In genomic region chr13:46698910-46699460, GRCh38 we compare ENCODE assay signal across 20 cellular contexts.
DNase-seq lines count a peak whose midpoint lies in the region; ATAC-seq, FAIRE-seq and TF ChIP-seq lines count a peak whose summit lies in the region.
"Had no signal": no experiment of that assay in that cellular context is flagged by ENCODE, and none has a peak within 500 bp of the region (broad histone marks: within the 10 kb centered on the region; RNA-seq: fewer than 3 reads in every experiment).

No MANE protein-coding gene starts in this region.

- no peak for ATAC-seq in CD4-positive, CD25-positive, alpha-beta regulatory T cell (ENCODE audit: low read depth in 2 of 2)
- ATAC-seq in left colon (peak; percentile 32), HG02870 (IDR thresholded peaks at IDR 0.05; ENCODE audit: unreplicated experiment) (no peak)

- H3K27me3 Mint-ChIP-seq in CD4-positive, CD25-positive, alpha-beta regulatory T cell = no peaks in the 10 kb centered on the region
- H3K27me3 Mint-ChIP-seq: type B pancreatic cell had no signal

- H3K23ac ChIP-seq in neuronal stem cell (ENCODE audit: low read depth, low read length, poor library complexity) = no peak overlapping the region

- H2BK12ac ChIP-seq in neuronal stem cell (ENCODE audit: low read length) = no peak overlapping the region

- WGBS in neuronal stem cell (ENCODE audit: extremely low coverage in 2 of 2, insufficient read length in 2 of 2, insufficient replicate concordance in 1 of 2), 2 donors = no CpG with 5 or more reads among the region's 6 CpGs

- peaks cover 72% of the 10 kb centered on the region for H3K36me3 ChIP-seq in CD4-positive, CD25-positive, alpha-beta regulatory T cell (ENCODE audit: control insufficient read depth, insufficient read depth, low read length)
- H3K36me3 ChIP-seq in endothelial cell of umbilical vein (ENCODE audit: control insufficient read depth in 2 of 2, extremely low read depth in 1 of 2, insufficient read depth in 2 of 2, low read length in 2 of 2) (peaks cover 2 to 9% of the 10 kb centered on the region in 2 experiments), neuronal stem cell (replicated peaks in 1 of 2; ENCODE audit: control insufficient read depth in 2 of 2, insufficient read depth in 2 of 2, low read length in 2 of 2) (peaks cover 0 to 75% of the 10 kb centered on the region in 2 donors)
- H3K36me3 ChIP-seq: colonic mucosa had no signal

- H3K4me1 Mint-ChIP-seq in CD4-positive, CD25-positive, alpha-beta regulatory T cell = no peaks in the 10 kb centered on the region

- no peak overlapping the region for H3K18ac ChIP-seq in neuronal stem cell (ENCODE audit: low read length)

- intact Hi-C loops in endothelial cell of umbilical vein (cut with micrococcal nuclease) = no loop called here
- intact Hi-C loops in left colon (cut with DNase I, micrococcal nuclease) = no loop called here

- CTCF ChIA-PET in endothelial cell of umbilical vein (lab: Charles Lee) = interaction anchor here (1.0 to 1.2 kb wide), 2 partner anchors 22 to 148 kb away, joined by 3 to 6 read pairs; no protein-coding TSS in a partner anchor

- no peak overlapping the region for H3K27ac ChIP-seq in CD4-positive, CD25-positive, alpha-beta regulatory T cell (ENCODE audit: insufficient read depth, low read length, poor library complexity, severe bottlenecking)
- H3K27ac ChIP-seq in endothelial cell of umbilical vein (ENCODE audit: insufficient read depth, low read depth, low read length) (no peak overlapping the region), neuronal stem cell (replicated peaks; ENCODE audit: low read length) (no peak overlapping the region)
- H3K27ac ChIP-seq: colonic mucosa, lower lobe of right lung had no signal

- no peak overlapping the region for H3K4ac ChIP-seq in neuronal stem cell (ENCODE audit: low read length)

- H2BK120ac ChIP-seq in neuronal stem cell (ENCODE audit: low read depth, low read length) = no peak overlapping the region

- H3K4me3 Mint-ChIP-seq in CD4-positive, CD25-positive, alpha-beta regulatory T cell = no peak overlapping the region
- H3K4me3 Mint-ChIP-seq: nephron progenitor cell; T-helper 1 cell treated with Interleukin-12 subunit alpha and Interleukin-12 subunit beta and Interleukin-4 antibody, amounts not matched to agents 30 μg/mL and 1 μg/mL, for 36 hours; type B pancreatic cell had no signal

- no peaks in the 10 kb centered on the region for H3K27me3 ChIP-seq in CD4-positive, CD25-positive, alpha-beta regulatory T cell (ENCODE audit: control insufficient read depth, insufficient read depth, low read length)
- H3K27me3 ChIP-seq in endothelial cell of umbilical vein (ENCODE audit: control insufficient read depth in 2 of 2, insufficient read depth in 2 of 2, low read length in 2 of 2) (no peaks in the 10 kb centered on the region), neuronal stem cell (ENCODE audit: control insufficient read depth in 3 of 3, insufficient read depth in 3 of 3, low read depth in 1 of 3, low read length in 3 of 3) (no peaks in the 10 kb centered on the region)
- H3K27me3 ChIP-seq: colonic mucosa had no signal

- no peak for DNase-seq in CD4-positive, CD25-positive, alpha-beta regulatory T cell
- DNase-seq in NCI-H748 (lab: John Stamatoyannopoulos, UW; ENCODE audit: unreplicated experiment) (peak; percentile 89), endothelial cell of umbilical vein (ENCODE audit: low read depth, low spot score) (peak; percentile 59), left colon (no peak), pons (ENCODE audit: low spot score) (no peak), neuronal stem cell (ENCODE audit: low spot score) (no peak), cerebellar nuclear complex (lab: John Stamatoyannopoulos, UW) (no peak)
- DNase-seq: activated CD4-positive, alpha-beta T cell treated with anti-CD3 and anti-CD28 coated beads for 48 hours; activated T-cell treated with anti-CD3 and anti-CD28 coated beads, Interleukin-2, amount 50 U/mL, for 48 hours; colonic mucosa; lower lobe of right lung; NCI-H1694 treated with DMSO at 0.1 percent for 48 hours; NCI-H774; nephron progenitor cell; stimulated activated CD4-positive, alpha-beta T cell treated with anti-CD3 and anti-CD28 coated beads, Interleukin-2, amount 100 ng/mL, for 24 hours had no signal

- no peak overlapping the region for H4K8ac ChIP-seq in neuronal stem cell (ENCODE audit: low read depth, low read length)

- H3K14ac ChIP-seq in neuronal stem cell (ENCODE audit: low read length) = no peak overlapping the region

- BruUV-seq in endothelial cell of umbilical vein (replicated peaks; lab: Mats Ljungman, UMichigan) = no TSS peak

- no peak overlapping the region for H2AK5ac ChIP-seq in neuronal stem cell (ENCODE audit: low read depth, low read length)

- dilution Hi-C loops in endothelial cell of umbilical vein (cut with MboI; ENCODE audit: extremely low pct_ligation_motif_present, low sequenced_read_pairs) = no loop called here

- no peaks in the 10 kb centered on the region for H3K79me2 ChIP-seq in endothelial cell of umbilical vein (ENCODE audit: control insufficient read depth, insufficient read depth, low read length)

- H2BK15ac ChIP-seq in neuronal stem cell (ENCODE audit: low read length) = no peak overlapping the region

- POLR2A ChIA-PET in endothelial cell of umbilical vein (lab: Charles Lee) = no interaction called here

- H3K36me3 Mint-ChIP-seq in CD4-positive, CD25-positive, alpha-beta regulatory T cell = peaks cover 69% of the 10 kb centered on the region

- TF ChIP-seq CTCF in endothelial cell of umbilical vein (IDR thresholded peaks at IDR 0.05; ENCODE audit: extremely low read depth in 1 of 2, insufficient read depth in 1 of 2, low read depth in 1 of 2, low read length in 2 of 2) = no peak

- H2BK5ac ChIP-seq in neuronal stem cell (ENCODE audit: low read length) = no peak overlapping the region

- H3K79me1 ChIP-seq in neuronal stem cell (ENCODE audit: low read depth, low read length) = no peaks in the 10 kb centered on the region

- no peaks in the 10 kb centered on the region for H4K20me1 ChIP-seq in endothelial cell of umbilical vein (replicated peaks; ENCODE audit: control insufficient read depth, extremely low read depth, insufficient read depth, low read length)

- H3K9me3 ChIP-seq in CD4-positive, CD25-positive, alpha-beta regulatory T cell (ENCODE audit: control insufficient read depth in 2 of 2, low read length in 2 of 2) = no peaks in the 10 kb centered on the region
- H3K9me3 ChIP-seq in endothelial cell of umbilical vein (replicated peaks; ENCODE audit: control insufficient read depth, insufficient read depth, low read length) = no peaks in the 10 kb centered on the region
- no peaks in the 10 kb centered on the region for H3K9me3 ChIP-seq in neuronal stem cell (replicated peaks in 1 of 2; ENCODE audit: control insufficient read depth in 2 of 2, insufficient read depth in 1 of 2, low read depth in 1 of 2, low read length in 2 of 2)
- H3K9me3 ChIP-seq: colonic mucosa, lower lobe of right lung had no signal

- H3K4me1 ChIP-seq in CD4-positive, CD25-positive, alpha-beta regulatory T cell (ENCODE audit: control insufficient read depth, insufficient read depth, low read length, poor library complexity, severe bottlenecking) = no peaks in the 10 kb centered on the region
- no peaks in the 10 kb centered on the region for H3K4me1 ChIP-seq in endothelial cell of umbilical vein (ENCODE audit: control insufficient read depth, extremely low read depth, insufficient read depth, low read length)
- no peaks in the 10 kb centered on the region for H3K4me1 ChIP-seq in neuronal stem cell (ENCODE audit: control insufficient read depth in 2 of 2, insufficient read depth in 1 of 2, low read depth in 1 of 2, low read length in 2 of 2)

- no peak overlapping the region for H2AFZ ChIP-seq in endothelial cell of umbilical vein (ENCODE audit: low read depth, low read length)
- no peak overlapping the region for H2AFZ ChIP-seq in neuronal stem cell (ENCODE audit: low read length)

- no peak overlapping the region for H3K4me2 ChIP-seq in endothelial cell of umbilical vein (ENCODE audit: insufficient read depth, low read length)
- no peak overlapping the region for H3K4me2 ChIP-seq in neuronal stem cell (ENCODE audit: insufficient read depth, low read length, poor library complexity, severe bottlenecking)

- TF ChIP-seq POLR2A in endothelial cell of umbilical vein (IDR thresholded peaks at IDR 0.05; ENCODE audit: low read depth, low read length) = no peak

- H3K9ac ChIP-seq in endothelial cell of umbilical vein (replicated peaks; ENCODE audit: extremely low read depth, insufficient read depth, low read length) = no peak overlapping the region
- H3K9ac ChIP-seq in neuronal stem cell (ENCODE audit: low read depth, low read length, poor library complexity) = no peak overlapping the region

- H4K91ac ChIP-seq in neuronal stem cell (ENCODE audit: low read depth, low read length, poor library complexity) = no peak overlapping the region

- H3K4me3 ChIP-seq in CD4-positive, CD25-positive, alpha-beta regulatory T cell (ENCODE audit: low read depth, low read length) = no peak overlapping the region
- H3K4me3 ChIP-seq in endothelial cell of umbilical vein (replicated peaks in 1 of 3; ENCODE audit: insufficient read depth in 1 of 3, low read depth in 1 of 3, low read length in 3 of 3) (no peak overlapping the region), neuronal stem cell (ENCODE audit: low read length in 2 of 2) (no peak overlapping the region)
- H3K4me3 ChIP-seq: colonic mucosa, lower lobe of right lung had no signal

- FAIRE-seq in endothelial cell of umbilical vein (lab: Jason Lieb, UNC) = no peak
- FAIRE-seq: D721Med, GM19239 had no signal

- H3K9me1 ChIP-seq in endothelial cell of umbilical vein (replicated peaks; ENCODE audit: control insufficient read depth, extremely low read depth, insufficient read depth, low read length) = no peaks in the 10 kb centered on the region

- H3K9me3 Mint-ChIP-seq in CD4-positive, CD25-positive, alpha-beta regulatory T cell = no peaks in the 10 kb centered on the region
- H3K9me3 Mint-ChIP-seq: nephron progenitor cell; T-helper 1 cell treated with Interleukin-12 subunit alpha and Interleukin-12 subunit beta and Interleukin-4 antibody, amounts not matched to agents 30 μg/mL and 1 μg/mL, for 36 hours; type B pancreatic cell had no signal

- H3K27ac Mint-ChIP-seq in CD4-positive, CD25-positive, alpha-beta regulatory T cell = peak overlapping the region in 2 of 3 donors; percentile 6 to 26
- H3K27ac Mint-ChIP-seq: T-helper 1 cell treated with Interleukin-12 subunit alpha and Interleukin-12 subunit beta and Interleukin-4 antibody, amounts not matched to agents 30 μg/mL and 1 μg/mL, for 36 hours; type B pancreatic cell had no signal

TF ChIP-seq in endothelial cell of umbilical vein, 7 proteins besides CTCF, POLR2A, EP300 and RAD21 (continues in another document):
- TF ChIP-seq EZH2 (IDR thresholded peaks at IDR 0.05; ENCODE audit: borderline replicate concordance, low read depth, low read length, severe bottlenecking) = no peak
- TF ChIP-seq MAX (IDR thresholded peaks at IDR 0.05; ENCODE audit: insufficient read depth, insufficient read length) = no peak
- TF ChIP-seq FOS (IDR thresholded peaks at IDR 0.05; ENCODE audit: borderline replicate concordance, insufficient read depth, low read length) = no peak
- TF ChIP-seq MYC (IDR thresholded peaks at IDR 0.05; ENCODE audit: low read depth, low read length) = no peak

Comparison
In these comparisons a context has a peak if more than half of its experiments do, and no peak if none do; other contexts are left out.
1. DNase-seq: peak in NCI-H748 (single experiment) and endothelial cell of umbilical vein (single experiment); none in CD4-positive, CD25-positive, alpha-beta regulatory T cell (0 of 3), left colon (0 of 2), pons (single experiment), neuronal stem cell (single experiment) and cerebellar nuclear complex (0 of 2).